8 cellular contexts compared by ENCODE assay signal in genomic region chr17:42674755-42675347, GRCh38. TPM values are rescaled to one million over a fixed set of nuclear protein-coding genes. Genes with fewer than 3 reads are reported as not detected.
DNase-seq lines count a peak whose midpoint lies in the region; TF ChIP-seq lines count a peak whose summit lies in the region.

No MANE protein-coding gene starts in this region.

- H3K4me3 Mint-ChIP-seq in progenitor cell of endocrine pancreas (ENCODE audit: low read depth) = peak overlapping the region; percentile 57

- no peaks in the 10 kb centered on the region for H3K9me3 Mint-ChIP-seq in progenitor cell of endocrine pancreas (ENCODE audit: low read depth)

- peak overlapping the region; percentile 93 for H3K4me3 ChIP-seq in GM08714 (ENCODE audit: low read length)
- H3K4me3 ChIP-seq in epithelial cell of proximal tubule (ENCODE audit: low read depth, low read length) = peak overlapping the region; percentile 96

- H3K27me3 Mint-ChIP-seq in progenitor cell of endocrine pancreas = peaks cover 33% of the 10 kb centered on the region

- no peak overlapping the region for H3K27ac Mint-ChIP-seq in progenitor cell of endocrine pancreas

- peaks cover 15% of the 10 kb centered on the region for H3K4me1 Mint-ChIP-seq in progenitor cell of endocrine pancreas (ENCODE audit: low read depth)

- TF ChIP-seq CTCF in epithelial cell of proximal tubule (conservative IDR thresholded peaks at IDR 0.05; ENCODE audit: low read depth, low read length) (no peak), progenitor cell of endocrine pancreas (IDR thresholded peaks at IDR 0.05; ENCODE audit: unreplicated experiment) (no peak)

- DNase-seq in NCI-H2171 (lab: John Stamatoyannopoulos, UW) (peak; percentile 27), epithelial cell of proximal tubule (ENCODE audit: low read depth) (no peak), progenitor cell of endocrine pancreas (ENCODE audit: low spot score, unreplicated experiment) (no peak), cerebellum (ENCODE audit: low spot score) (no peak), GM19240 (ENCODE audit: insufficient read length, low spot score) (no peak), nucleus accumbens (lab: John Stamatoyannopoulos, UW) (no peak)
- DNase-seq in stimulated activated CD4-positive, alpha-beta T cell treated with anti-CD3 and anti-CD28 coated beads, Interleukin-4, amount 100 ng/mL, for 4 hours = no peak

- H3K36me3 Mint-ChIP-seq in progenitor cell of endocrine pancreas (ENCODE audit: insufficient read depth) = peaks cover 13% of the 10 kb centered on the region

RNA-seq across cellular contexts. Expression of gene PLEKHH3, which starts 1.9 kb away (rescaled TPM):
- total RNA-seq in epithelial cell of proximal tubule (8.5 and 19.1 TPM in 2 replicates), progenitor cell of endocrine pancreas (14.1 and 16.2 TPM in 2 replicates), cerebellum (5.0 TPM)

RNA-seq across cellular contexts. Expression of gene CCR10, which starts 6.8 kb away (rescaled TPM):
- total RNA-seq in epithelial cell of proximal tubule = 3.0 and 6.5 TPM in 2 replicates
- 0.49 and 1.1 TPM in 2 replicates for total RNA-seq in progenitor cell of endocrine pancreas
- total RNA-seq in cerebellum = 0.91 TPM

RNA-seq across cellular contexts. Expression of gene CNTNAP1, which starts 7.5 kb away (rescaled TPM):
- 4.1 and 11.8 TPM in 2 replicates for total RNA-seq in epithelial cell of proximal tubule
- total RNA-seq in progenitor cell of endocrine pancreas = 2.3 and 2.5 TPM in 2 replicates
- total RNA-seq in cerebellum = 13.0 TPM

RNA-seq across cellular contexts. Expression of gene TUBG2, which starts 15.8 kb away (rescaled TPM):
- 8.2 and 14.2 TPM in 2 replicates for total RNA-seq in epithelial cell of proximal tubule
- total RNA-seq in progenitor cell of endocrine pancreas = 26.9 and 31.3 TPM in 2 replicates
- total RNA-seq in cerebellum = 13.8 TPM
